ENCODE assay signal across 10 cellular contexts in genomic region chr6:6659600-6660327, GRCh38.
DNase-seq lines count a peak whose midpoint lies in the region; ATAC-seq and TF ChIP-seq lines count a peak whose summit lies in the region.
"Had no signal": no experiment of that assay in that cellular context is flagged by ENCODE, and none has a peak within 500 bp of the region (broad histone marks: within the 10 kb centered on the region; RNA-seq: fewer than 3 reads in every experiment).

No MANE protein-coding gene starts in this region.

- H3K27ac ChIP-seq in transverse colon, result peak overlapping the region in 1 of 4 donors; percentile 45
- H3K27ac ChIP-seq: SK-N-MC had no signal

- in situ Hi-C loops in transverse colon (cut with MboI; ENCODE audit: low pct_ligation_motif_present in 1 of 4, low pct_unique_long_range_greater_than_20kb in 1 of 4, low sequenced_read_pairs in 3 of 4), result loop anchor here in 1 of 4 donors (25.0 kb wide), 1 partner anchor 953 kb away; no protein-coding TSS in a partner anchor

- H3K36me3 ChIP-seq in transverse colon, result no peaks in the 10 kb centered on the region

- H3K4me3 Mint-ChIP-seq in activated naive CD4-positive, alpha-beta T cell treated with anti-CD3 and anti-CD28 coated beads for 36 hours, result no peak overlapping the region
- no peak overlapping the region for H3K4me3 Mint-ChIP-seq in activated T-helper 1 cell treated with anti-CD3 and anti-CD28 coated beads, Interleukin-12 subunit alpha, Interleukin-12 subunit beta, Interleukin-2, Interleukin-4 antibody, amounts not matched to agents 30 ng/mL and 10 ng/mL and 1 ng/mL, durations not matched to agents 14 hours and 24 hours and 36 hours

- peak; percentile 50 for ATAC-seq in HG03442 (IDR thresholded peaks at IDR 0.05; ENCODE audit: unreplicated experiment)

- peak; percentile 34 for DNase-seq in activated naive CD4-positive, alpha-beta T cell treated with anti-CD3 and anti-CD28 coated beads for 36 hours
- no peak for DNase-seq in activated naive CD4-positive, alpha-beta T cell treated with anti-CD3 and anti-CD28 coated beads, Interleukin-2, amount 50 U/mL, for 16 hours
- DNase-seq in activated T-helper 1 cell treated with anti-CD3 and anti-CD28 coated beads, Interleukin-12 subunit alpha, Interleukin-12 subunit beta, Interleukin-2, Interleukin-4 antibody, amounts not matched to agents 30 ng/mL and 10 ng/mL and 1 ng/mL, durations not matched to agents 14 hours and 24 hours and 36 hours (ENCODE audit: low spot score), result no peak
- DNase-seq in transverse colon (peak; percentile 19), dedifferentiated amniotic fluid mesenchymal stem cell (ENCODE audit: extremely low spot score) (no peak), DMS153 (lab: John Stamatoyannopoulos, UW) (no peak)
- DNase-seq in NK-92 treated with Interleukin-12 subunit alpha and Interleukin-12 subunit beta, amount 100 ng/mL, for 24 hours (lab: John Stamatoyannopoulos, UW), result no peak
- DNase-seq: kidney glomerular epithelial cell had no signal

- no peaks in the 10 kb centered on the region for H3K9me3 Mint-ChIP-seq in activated naive CD4-positive, alpha-beta T cell treated with anti-CD3 and anti-CD28 coated beads for 36 hours
- no peaks in the 10 kb centered on the region for H3K9me3 Mint-ChIP-seq in activated T-helper 1 cell treated with anti-CD3 and anti-CD28 coated beads, Interleukin-12 subunit alpha, Interleukin-12 subunit beta, Interleukin-2, Interleukin-4 antibody, amounts not matched to agents 30 ng/mL and 10 ng/mL and 1 ng/mL, durations not matched to agents 14 hours and 24 hours and 36 hours

- WGBS in transverse colon (ENCODE audit: low coverage in 1 of 2), 2 donors, result 59 to 81% methylated on average over 5 to 7 of the region's 7 CpGs

- intact Hi-C loops in activated naive CD4-positive, alpha-beta T cell treated with anti-CD3 and anti-CD28 coated beads for 36 hours (cut with micrococcal nuclease), result loop anchor here (5.0 kb wide), 1 partner anchor 478 kb away; no protein-coding TSS in a partner anchor
- intact Hi-C loops in activated T-helper 1 cell treated with anti-CD3 and anti-CD28 coated beads, Interleukin-12 subunit alpha, Interleukin-12 subunit beta, Interleukin-2, Interleukin-4 antibody, amounts not matched to agents 30 ng/mL and 10 ng/mL and 1 ng/mL, durations not matched to agents 14 hours and 24 hours and 36 hours (cut with micrococcal nuclease), result loop anchor here (5.0 to 10.0 kb wide), 2 partner anchors 102 to 1405 kb away; partner anchors contain the start of gene BLOC1S5
- intact Hi-C loops in transverse colon (cut with DNase I; ENCODE audit: low total_unique reads), result no loop called here

- peaks cover 62% of the 10 kb centered on the region for H3K4me1 Mint-ChIP-seq in activated naive CD4-positive, alpha-beta T cell treated with anti-CD3 and anti-CD28 coated beads for 36 hours (ENCODE audit: low read depth)
- peaks cover 84% of the 10 kb centered on the region for H3K4me1 Mint-ChIP-seq in activated T-helper 1 cell treated with anti-CD3 and anti-CD28 coated beads, Interleukin-12 subunit alpha, Interleukin-12 subunit beta, Interleukin-2, Interleukin-4 antibody, amounts not matched to agents 30 ng/mL and 10 ng/mL and 1 ng/mL, durations not matched to agents 14 hours and 24 hours and 36 hours (ENCODE audit: low read depth)

- no peak for TF ChIP-seq EP300 in transverse colon (IDR thresholded peaks at IDR 0.05; ENCODE audit: low read depth)

- H3K4me3 ChIP-seq in transverse colon, result no peak overlapping the region
- H3K4me3 ChIP-seq: SK-N-MC had no signal

- CTCF ChIA-PET in activated naive CD4-positive, alpha-beta T cell treated with anti-CD3 and anti-CD28 coated beads for 36 hours (lab: Charles Lee), result interaction anchor here (0.9 to 2.9 kb wide), 3 partner anchors 15 to 104 kb away, joined by 4 to 12 read pairs (median 4); no protein-coding TSS in a partner anchor

- no peak for TF ChIP-seq CTCF in transverse colon (IDR thresholded peaks at IDR 0.05)

- peak overlapping the region; percentile 90 for H3K27ac Mint-ChIP-seq in activated naive CD4-positive, alpha-beta T cell treated with anti-CD3 and anti-CD28 coated beads for 36 hours
- peak overlapping the region; percentile 89 for H3K27ac Mint-ChIP-seq in activated T-helper 1 cell treated with anti-CD3 and anti-CD28 coated beads, Interleukin-12 subunit alpha, Interleukin-12 subunit beta, Interleukin-2, Interleukin-4 antibody, amounts not matched to agents 30 ng/mL and 10 ng/mL and 1 ng/mL, durations not matched to agents 14 hours and 24 hours and 36 hours

- H3K36me3 Mint-ChIP-seq in activated naive CD4-positive, alpha-beta T cell treated with anti-CD3 and anti-CD28 coated beads for 36 hours (ENCODE audit: low read depth), result peaks cover 2% of the 10 kb centered on the region
- peaks cover 7% of the 10 kb centered on the region for H3K36me3 Mint-ChIP-seq in activated T-helper 1 cell treated with anti-CD3 and anti-CD28 coated beads, Interleukin-12 subunit alpha, Interleukin-12 subunit beta, Interleukin-2, Interleukin-4 antibody, amounts not matched to agents 30 ng/mL and 10 ng/mL and 1 ng/mL, durations not matched to agents 14 hours and 24 hours and 36 hours (ENCODE audit: low read depth)

- H3K9me3 ChIP-seq in transverse colon, result no peaks in the 10 kb centered on the region

- peaks cover 8 to 17% (median 13%) of the 10 kb centered on the region in 4 donors for H3K4me1 ChIP-seq in transverse colon

- TF ChIP-seq POLR2A in transverse colon (IDR thresholded peaks at IDR 0.05), result no peak

- H3K27me3 Mint-ChIP-seq in activated naive CD4-positive, alpha-beta T cell treated with anti-CD3 and anti-CD28 coated beads for 36 hours (ENCODE audit: low read depth), result no peaks in the 10 kb centered on the region
- H3K27me3 Mint-ChIP-seq in activated T-helper 1 cell treated with anti-CD3 and anti-CD28 coated beads, Interleukin-12 subunit alpha, Interleukin-12 subunit beta, Interleukin-2, Interleukin-4 antibody, amounts not matched to agents 30 ng/mL and 10 ng/mL and 1 ng/mL, durations not matched to agents 14 hours and 24 hours and 36 hours (ENCODE audit: insufficient read depth), result no peaks in the 10 kb centered on the region

- no peaks in the 10 kb centered on the region for H3K27me3 ChIP-seq in transverse colon

Comparison
In these comparisons a context has a peak if more than half of its experiments do, and no peak if none do; other contexts are left out.
1. DNase-seq: peak in activated naive CD4-positive, alpha-beta T cell treated with anti-CD3 and anti-CD28 coated beads for 36 hours (single experiment) and transverse colon (single experiment); none in activated naive CD4-positive, alpha-beta T cell treated with anti-CD3 and anti-CD28 coated beads, Interleukin-2, amount 50 U/mL, for 16 hours (single experiment), activated T-helper 1 cell treated with anti-CD3 and anti-CD28 coated beads, Interleukin-12 subunit alpha, Interleukin-12 subunit beta, Interleukin-2, Interleukin-4 antibody, amounts not matched to agents 30 ng/mL and 10 ng/mL and 1 ng/mL, durations not matched to agents 14 hours and 24 hours and 36 hours (single experiment), dedifferentiated amniotic fluid mesenchymal stem cell (single experiment), NK-92 treated with Interleukin-12 subunit alpha and Interleukin-12 subunit beta, amount 100 ng/mL, for 24 hours (single experiment) and DMS153 (single experiment).